In the genomic region with DNA sequence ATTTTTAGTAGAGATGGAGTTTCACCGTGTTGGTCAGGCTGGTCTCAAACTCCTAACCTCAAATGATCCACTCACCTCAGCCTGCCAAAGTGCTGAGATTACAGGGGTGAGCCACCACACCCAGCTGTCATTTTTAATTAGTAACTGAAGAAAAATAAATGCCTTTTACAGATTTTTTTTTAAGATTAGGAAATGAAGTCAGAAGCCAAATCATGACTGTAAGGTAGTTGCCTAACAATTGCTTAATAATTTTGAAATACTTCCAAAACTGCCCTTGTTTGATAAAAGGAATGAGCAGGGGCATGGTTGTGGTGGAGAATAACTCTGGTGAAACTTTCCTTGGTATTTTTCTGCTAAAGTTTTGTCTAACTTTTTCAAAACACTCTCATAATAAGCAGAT, we compare ENCODE assay signal across 19 cellular contexts.
DNase-seq lines count a peak whose midpoint lies in the region; ATAC-seq, FAIRE-seq and TF ChIP-seq lines count a peak whose summit lies in the region.
"Had no signal": no experiment of that assay in that cellular context is flagged by ENCODE, and none has a peak within 500 bp of the region (broad histone marks: within the 10 kb centered on the region; RNA-seq: fewer than 3 reads in every experiment).

No MANE protein-coding gene starts in this region.

- H3K27ac ChIP-seq in RWPE2 (ENCODE audit: poor library complexity, severe bottlenecking) (peak overlapping the region; percentile 67), fibroblast of lung (ENCODE audit: insufficient read depth, low read length) (no peak overlapping the region), pancreas (no peak overlapping the region), kidney (ENCODE audit: low read depth in 2 of 2, low read length in 2 of 2) (no peak overlapping the region)

- intact Hi-C loops in pancreas (cut with DNase I): no loop called here
- intact Hi-C loops in posterior cingulate gyrus (cut with DNase I): no loop called here
- intact Hi-C loops in kidney (cut with DNase I): no loop called here

- H3K9me3 ChIP-seq in RWPE2 (ENCODE audit: severe bottlenecking) (peaks cover 9% of the 10 kb centered on the region), fibroblast of lung (ENCODE audit: control insufficient read depth, insufficient read depth, low read depth, low read length) (no peaks in the 10 kb centered on the region), pancreas (no peaks in the 10 kb centered on the region), kidney (ENCODE audit: control insufficient read depth in 1 of 2, low read length in 2 of 2) (peaks cover 4 to 17% of the 10 kb centered on the region in 2 donors)

- H2AFZ ChIP-seq in fibroblast of lung (ENCODE audit: low read length): no peak overlapping the region

- H3K4me3 ChIP-seq in RWPE2 (ENCODE audit: severe bottlenecking) (no peak overlapping the region), fibroblast of lung (replicated peaks in 1 of 4; ENCODE audit: control extremely low read depth in 1 of 4, insufficient read depth in 1 of 4, low read depth in 3 of 4, low read length in 4 of 4) (no peak overlapping the region), pancreas (no peak overlapping the region), kidney (ENCODE audit: low read length in 2 of 2) (no peak overlapping the region)

- H3K36me3 ChIP-seq in RWPE2 (ENCODE audit: low read depth) (no peaks in the 10 kb centered on the region), fibroblast of lung (ENCODE audit: control insufficient read depth, insufficient read depth, low read length) (no peaks in the 10 kb centered on the region), pancreas (no peaks in the 10 kb centered on the region), kidney (ENCODE audit: control insufficient read depth in 1 of 2, insufficient read depth in 2 of 2, low read length in 2 of 2) (no peaks in the 10 kb centered on the region)

- no peaks in the 10 kb centered on the region for H3K27me3 ChIP-seq in RWPE2 (ENCODE audit: insufficient read depth, poor library complexity, severe bottlenecking)
- no peaks in the 10 kb centered on the region for H3K27me3 ChIP-seq in fibroblast of lung (ENCODE audit: control insufficient read depth, insufficient read depth, low read length)
- no peaks in the 10 kb centered on the region for H3K27me3 ChIP-seq in pancreas

- H3K4me2 ChIP-seq in fibroblast of lung (ENCODE audit: extremely low read depth, insufficient read depth, low read length): no peak overlapping the region

- peak; percentile 89 for DNase-seq in EH (ENCODE audit: low read depth)
- DNase-seq in RWPE2 (ENCODE audit: low spot score): no peak
- DNase-seq in fibroblast of lung (ENCODE audit: low read depth in 2 of 2): peak; percentile 90 to 93
- no peak for DNase-seq in pancreas
- DNase-seq in posterior cingulate gyrus: no peak
- DNase-seq in kidney: no peak
- DNase-seq in HPDE6-E6E7 (ENCODE audit: extremely low spot score): no peak
- no peak for DNase-seq in stimulated activated CD4-positive, alpha-beta T cell treated with anti-CD3 and anti-CD28 coated beads, Interleukin-1b, Interleukin-23, amount 100 ng/mL, for 48 hours
- DNase-seq: activated CD4-positive, alpha-beta T cell treated with anti-CD3 and anti-CD28 coated beads, Interleukin-2, amount 50 U/mL, for 48 hours; CD8-positive, alpha-beta memory T cell; GF-D8; H7; Karpas-422; NCI-H187 treated with DMSO at 0.1 percent for 48 hours; NCI-H774; retina; SIG-M5 had no signal

- no peaks in the 10 kb centered on the region for H4K20me1 ChIP-seq in fibroblast of lung (ENCODE audit: control insufficient read depth, extremely low read depth, insufficient read depth, low read length)

- ATAC-seq in RWPE2 (ENCODE audit: low read depth) (peak; percentile 88), pancreas (peak in 3 of 4 donors; percentile 35 to 47 (median 36))

- no peaks in the 10 kb centered on the region for H3K79me2 ChIP-seq in fibroblast of lung (ENCODE audit: control insufficient read depth, insufficient read depth, low read length)

- no peak overlapping the region for H3K9ac ChIP-seq in fibroblast of lung (ENCODE audit: insufficient read depth, low read length)
- H3K9ac ChIP-seq in kidney (ENCODE audit: low read length in 2 of 2): no peak overlapping the region

- WGBS in pancreas, 2 donors: 38 to 56% methylated on average over 1 of the region's 1 CpG

- TF ChIP-seq CTCF in RWPE2 (IDR thresholded peaks at IDR 0.05; ENCODE audit: poor library complexity, severe bottlenecking) (no peak), fibroblast of lung (conservative IDR thresholded peaks at IDR 0.05 in 1 of 2, IDR thresholded peaks at IDR 0.05 in 1 of 2; ENCODE audit: low read depth in 1 of 2, low read length in 2 of 2) (no peak), pancreas (IDR thresholded peaks at IDR 0.05) (no peak), kidney (IDR thresholded peaks at IDR 0.05; ENCODE audit: borderline replicate concordance, extremely low read depth, insufficient read depth) (no peak)

- peaks cover 5% of the 10 kb centered on the region for H3K4me1 ChIP-seq in RWPE2 (ENCODE audit: insufficient read depth, poor library complexity, severe bottlenecking)
- no peaks in the 10 kb centered on the region for H3K4me1 ChIP-seq in fibroblast of lung (ENCODE audit: control insufficient read depth, extremely low read depth, insufficient read depth, low read length)
- no peaks in the 10 kb centered on the region for H3K4me1 ChIP-seq in pancreas
- peaks cover 0 to 5% of the 10 kb centered on the region in 2 donors for H3K4me1 ChIP-seq in kidney (ENCODE audit: control insufficient read depth in 1 of 2, insufficient read depth in 1 of 2, low read depth in 1 of 2, low read length in 2 of 2)

- no peak for FAIRE-seq in pancreas (lab: Jason Lieb, UNC)
- FAIRE-seq in kidney (lab: Jason Lieb, UNC): no peak
- FAIRE-seq: GM18507, TTC549 had no signal

Comparison
In these comparisons a context has a peak if more than half of its experiments do, and no peak if none do; other contexts are left out.
1. DNase-seq: peak in EH (single experiment) and fibroblast of lung (2 of 2); none in RWPE2 (single experiment), pancreas (0 of 6), posterior cingulate gyrus (0 of 10), kidney (single experiment), HPDE6-E6E7 (single experiment) and stimulated activated CD4-positive, alpha-beta T cell treated with anti-CD3 and anti-CD28 coated beads, Interleukin-1b, Interleukin-23, amount 100 ng/mL, for 48 hours (single experiment).